In the genomic region with DNA sequence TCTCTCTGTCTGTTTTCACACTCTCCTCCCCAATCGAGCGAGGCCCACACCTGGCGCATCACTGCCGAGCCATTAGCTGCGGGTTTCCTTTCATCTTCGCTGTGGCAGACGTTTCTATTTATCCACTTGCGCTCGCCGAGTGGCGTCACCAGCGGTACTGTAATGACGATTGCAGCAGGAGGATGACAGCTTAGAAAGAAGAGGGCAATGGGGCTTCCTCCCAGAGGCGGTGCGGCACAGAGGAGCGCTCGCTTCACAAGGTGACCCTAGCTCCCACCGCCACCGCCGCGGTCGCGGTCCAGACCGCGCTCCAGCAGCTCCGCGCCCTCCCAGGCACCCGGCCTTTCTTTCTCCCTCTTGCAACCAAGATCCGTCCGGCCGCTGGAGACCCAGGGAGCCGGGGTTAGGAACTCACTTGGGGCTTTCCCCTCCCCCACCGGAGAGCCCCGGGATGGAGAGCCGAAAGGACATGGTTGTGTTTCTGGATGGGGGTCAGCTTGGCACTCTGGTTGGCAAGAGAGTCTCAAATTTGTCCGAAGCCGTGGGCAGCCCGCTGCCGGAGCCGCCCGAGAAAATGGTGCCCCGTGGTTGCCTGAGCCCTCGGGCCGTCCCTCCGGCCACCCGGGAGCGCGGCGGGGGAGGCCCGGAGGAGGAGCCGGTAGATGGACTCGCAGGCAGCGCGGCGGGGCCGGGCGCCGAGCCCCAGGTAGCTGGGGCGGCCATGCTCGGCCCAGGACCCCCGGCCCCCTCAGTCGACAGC, we compare ENCODE assay signal across 8 cellular contexts. TPM values are rescaled to one million over a fixed set of nuclear protein-coding genes. Genes with fewer than 3 reads are reported as not detected.
DNase-seq lines count a peak whose midpoint lies in the region; ATAC-seq and TF ChIP-seq lines count a peak whose summit lies in the region.

Gene EVX1 (plus strand): TSS at position 223 of the 760 bp plus-strand sequence. CDS start 229 bp downstream, at position 452.

- peaks cover 51% of the 10 kb centered on the region for H3K4me1 ChIP-seq in left ventricle myocardium inferior
- H3K4me1 ChIP-seq in upper lobe of right lung: peaks cover 28% of the 10 kb centered on the region

- DNase-seq in left ventricle myocardium inferior: no peak
- DNase-seq in left cardiac atrium: no peak
- peak; percentile 50 for DNase-seq in upper lobe of right lung
- DNase-seq in anterior cingulate cortex (lab: John Stamatoyannopoulos, UW): no peak
- no peak for DNase-seq in amygdala (lab: John Stamatoyannopoulos, UW)

- H3K27me3 ChIP-seq in left ventricle myocardium inferior (ENCODE audit: low read depth) (peaks cover 100% of the 10 kb centered on the region), upper lobe of right lung (peaks cover 100% of the 10 kb centered on the region)

- peaks cover 83% of the 10 kb centered on the region for H3K27me3 Mint-ChIP-seq in T-helper 1 cell treated with Interleukin-12 subunit alpha and Interleukin-12 subunit beta and Interleukin-4 antibody, amounts not matched to agents 30 μg/mL and 1 μg/mL, for 36 hours (ENCODE audit: low read depth)

- H3K27ac Mint-ChIP-seq in T-helper 1 cell treated with Interleukin-12 subunit alpha and Interleukin-12 subunit beta and Interleukin-4 antibody, amounts not matched to agents 30 μg/mL and 1 μg/mL, for 36 hours: peak within 1 kb of the TSS; percentile 70

- peaks cover 5% of the 10 kb centered on the region for H3K36me3 Mint-ChIP-seq in T-helper 1 cell treated with Interleukin-12 subunit alpha and Interleukin-12 subunit beta and Interleukin-4 antibody, amounts not matched to agents 30 μg/mL and 1 μg/mL, for 36 hours (ENCODE audit: low read depth)

- H3K9me3 ChIP-seq in left ventricle myocardium inferior (replicated peaks): no peaks in the 10 kb centered on the region
- peaks cover 7% of the 10 kb centered on the region for H3K9me3 ChIP-seq in iPS-18c (ENCODE audit: control insufficient read depth, insufficient read depth, low read length)
- no peaks in the 10 kb centered on the region for H3K9me3 ChIP-seq in upper lobe of right lung

- H3K36me3 ChIP-seq in left ventricle myocardium inferior (no peaks in the 10 kb centered on the region), upper lobe of right lung (no peaks in the 10 kb centered on the region)

- H3K4me3 ChIP-seq in left ventricle myocardium inferior: peak within 1 kb of the TSS; percentile 44
- peak within 1 kb of the TSS; percentile 34 for H3K4me3 ChIP-seq in iPS-18c (ENCODE audit: insufficient read depth, low read depth, low read length)
- H3K4me3 ChIP-seq in upper lobe of right lung: no peak within 1 kb of the TSS

- no peak within 1 kb of the TSS for H3K27ac ChIP-seq in left ventricle myocardium inferior (replicated peaks)
- no peak within 1 kb of the TSS for H3K27ac ChIP-seq in upper lobe of right lung

- H3K4me3 Mint-ChIP-seq in T-helper 1 cell treated with Interleukin-12 subunit alpha and Interleukin-12 subunit beta and Interleukin-4 antibody, amounts not matched to agents 30 μg/mL and 1 μg/mL, for 36 hours: no peak within 1 kb of the TSS

- ATAC-seq in left cardiac atrium (no peak), upper lobe of right lung (no peak), HG03039 (IDR thresholded peaks at IDR 0.05; ENCODE audit: unreplicated experiment) (no peak)

- intact Hi-C loops in left ventricle myocardium inferior (cut with micrococcal nuclease): no loop called here
- intact Hi-C loops in left cardiac atrium (cut with DNase I): no loop called here
- intact Hi-C loops in upper lobe of right lung (cut with DNase I): no loop called here

- no peaks in the 10 kb centered on the region for H3K4me1 Mint-ChIP-seq in T-helper 1 cell treated with Interleukin-12 subunit alpha and Interleukin-12 subunit beta and Interleukin-4 antibody, amounts not matched to agents 30 μg/mL and 1 μg/mL, for 36 hours (ENCODE audit: low read depth)

- no peaks in the 10 kb centered on the region for H3K9me3 Mint-ChIP-seq in T-helper 1 cell treated with Interleukin-12 subunit alpha and Interleukin-12 subunit beta and Interleukin-4 antibody, amounts not matched to agents 30 μg/mL and 1 μg/mL, for 36 hours

- TF ChIP-seq CTCF in left ventricle myocardium inferior (IDR thresholded peaks at IDR 0.05; ENCODE audit: borderline replicate concordance) (no peak), upper lobe of right lung (IDR thresholded peaks at IDR 0.05) (no peak)

RNA-seq across cellular contexts. Expression of gene EVX1, which starts in this region (rescaled TPM):
- total RNA-seq in left ventricle myocardium inferior: not detected
- total RNA-seq in left cardiac atrium: not detected
- not detected for total RNA-seq in upper lobe of right lung

Comparison
In these comparisons a context has a peak if more than half of its experiments do, and no peak if none do; other contexts are left out.
1. Peak in DNase-seq in upper lobe of right lung; RNA of the gene not detected or under 1 TPM.